ENCODE assay signal across 1 cellular context in the genomic region with DNA sequence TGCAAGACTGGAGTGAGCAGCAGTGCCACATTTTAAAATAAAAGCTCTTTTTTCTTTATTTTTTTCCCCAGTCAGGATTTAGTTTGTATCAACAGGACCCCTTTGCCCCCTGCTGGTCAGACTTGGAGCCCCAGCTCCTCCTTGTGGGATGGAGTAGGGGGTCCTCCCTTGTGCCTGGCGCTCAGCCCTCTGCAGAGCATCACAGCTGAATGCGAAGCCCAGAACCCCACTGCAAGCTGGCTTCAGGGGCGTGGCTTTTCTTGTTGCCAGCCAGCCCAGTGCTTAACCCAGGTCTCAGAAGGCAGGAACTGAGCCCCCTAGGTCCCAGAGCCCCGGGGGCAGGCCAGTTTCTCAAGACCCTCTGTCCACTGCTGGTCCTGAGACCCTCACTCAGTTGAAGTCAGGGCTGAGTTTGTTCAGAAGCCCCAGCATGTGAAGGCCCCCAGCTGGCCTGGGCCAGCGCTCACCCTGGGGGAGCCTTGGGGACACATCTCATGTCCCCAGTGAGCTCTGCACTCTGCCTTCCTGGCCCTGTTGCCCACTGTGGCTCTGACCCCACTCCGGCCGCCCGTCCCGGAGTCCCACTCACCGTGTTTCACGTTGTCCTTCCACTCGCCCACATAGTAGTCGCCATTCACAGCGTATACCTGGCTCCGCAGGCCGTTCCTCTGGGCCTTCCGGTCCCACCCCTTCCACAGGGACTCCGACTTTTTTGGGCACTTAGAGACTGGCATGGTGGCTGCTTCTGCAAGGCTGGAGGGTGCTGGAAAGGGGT.
A peak's percentile ranks its signal among the peaks of the same experiment; 100 is the strongest.
TF ChIP-seq lines count a peak whose summit lies in the region.

No MANE protein-coding gene starts in this region.

TF ChIP-seq in H1, 55 proteins besides CTCF, POLR2A, EP300 and RAD21:
- TF ChIP-seq TAF7 (optimal IDR thresholded peaks at IDR 0.05; ENCODE audit: borderline replicate concordance, low read depth, low read length) (no peak), GABPA (IDR thresholded peaks at IDR 0.05; ENCODE audit: borderline replicate concordance, insufficient read depth, low read length) (no peak), CHD2 (IDR thresholded peaks at IDR 0.05; ENCODE audit: low read length) (no peak), SAP30 (IDR thresholded peaks at IDR 0.05; ENCODE audit: insufficient read depth, insufficient replicate concordance, low read length) (no peak), HDAC2 (IDR thresholded peaks at IDR 0.05; ENCODE audit: borderline replicate concordance in 1 of 2, low read depth in 2 of 2, low read length in 2 of 2) (no peak), TAF1 (IDR thresholded peaks at IDR 0.05; ENCODE audit: low read depth, low read length) (0 out of 2 replicates have a peak, but pooled peaks have one; percentile 26), NANOG (IDR thresholded peaks at IDR 0.05; ENCODE audit: insufficient read depth, low read depth, low read length, poor library complexity, severe bottlenecking) (no peak)
